In genomic region chr1:147496571-147496970, GRCh38 we compare ENCODE assay signal across 9 cellular contexts. TPM values are rescaled to one million over a fixed set of nuclear protein-coding genes. Genes with fewer than 3 reads are reported as not detected.
A peak's percentile ranks its signal among the peaks of the same experiment; 100 is the strongest.
DNase-seq lines count a peak whose midpoint lies in the region; ATAC-seq and TF ChIP-seq lines count a peak whose summit lies in the region.
"Had no signal": no experiment of that assay in that cellular context is flagged by ENCODE, and none has a peak within 500 bp of the region (broad histone marks: within the 10 kb centered on the region; RNA-seq: fewer than 3 reads in every experiment).

No MANE protein-coding gene starts in this region.

- no peaks in the 10 kb centered on the region for H3K36me3 Mint-ChIP-seq in naive thymus-derived CD4-positive, alpha-beta T cell
- no peaks in the 10 kb centered on the region for H3K36me3 Mint-ChIP-seq in activated T-helper 1 cell treated with anti-CD3 and anti-CD28 coated beads, Interleukin-12 subunit alpha, Interleukin-12 subunit beta, Interleukin-2, Interleukin-4 antibody, amounts not matched to agents 30 ng/mL and 10 ng/mL and 1 ng/mL, durations not matched to agents 14 hours and 24 hours and 36 hours (ENCODE audit: low read depth)

- no peak overlapping the region for H3K4me3 ChIP-seq in cardiac fibroblast (replicated peaks in 1 of 2; ENCODE audit: low read depth in 2 of 2, low read length in 2 of 2)
- no peak overlapping the region for H3K4me3 ChIP-seq in naive thymus-derived CD4-positive, alpha-beta T cell (ENCODE audit: low read length)
- H3K4me3 ChIP-seq: HAP-1 had no signal

- H3K27ac ChIP-seq in C4-2B = no peak overlapping the region
- no peak overlapping the region for H3K27ac ChIP-seq in naive thymus-derived CD4-positive, alpha-beta T cell (ENCODE audit: low read depth, low read length)

- POLR2A ChIA-PET in naive thymus-derived CD4-positive, alpha-beta T cell (lab: Charles Lee) = no interaction called here

- H3K36me3 ChIP-seq in naive thymus-derived CD4-positive, alpha-beta T cell (ENCODE audit: control insufficient read depth in 2 of 3, insufficient read depth in 3 of 3, low read length in 3 of 3) = no peaks in the 10 kb centered on the region
- H3K36me3 ChIP-seq: HAP-1 had no signal

- peak; percentile 66 for TF ChIP-seq CTCF in C4-2B (conservative IDR thresholded peaks at IDR 0.05)
- peak; percentile 61 for TF ChIP-seq CTCF in cardiac fibroblast (IDR thresholded peaks at IDR 0.05; ENCODE audit: low read depth, low read length)

- TF ChIP-seq EP300 in Ishikawa (IDR thresholded peaks at IDR 0.05; ENCODE audit: borderline replicate concordance) = no peak

- H3K4me3 Mint-ChIP-seq in naive thymus-derived CD4-positive, alpha-beta T cell = no peak overlapping the region
- H3K4me3 Mint-ChIP-seq in activated T-helper 1 cell treated with anti-CD3 and anti-CD28 coated beads, Interleukin-12 subunit alpha, Interleukin-12 subunit beta, Interleukin-2, Interleukin-4 antibody, amounts not matched to agents 30 ng/mL and 10 ng/mL and 1 ng/mL, durations not matched to agents 14 hours and 24 hours and 36 hours = no peak overlapping the region

- no peak overlapping the region for H3K27ac Mint-ChIP-seq in naive thymus-derived CD4-positive, alpha-beta T cell
- H3K27ac Mint-ChIP-seq in activated T-helper 1 cell treated with anti-CD3 and anti-CD28 coated beads, Interleukin-12 subunit alpha, Interleukin-12 subunit beta, Interleukin-2, Interleukin-4 antibody, amounts not matched to agents 30 ng/mL and 10 ng/mL and 1 ng/mL, durations not matched to agents 14 hours and 24 hours and 36 hours = no peak overlapping the region

- no peaks in the 10 kb centered on the region for H3K4me1 ChIP-seq in naive thymus-derived CD4-positive, alpha-beta T cell (ENCODE audit: control insufficient read depth in 2 of 2, insufficient read depth in 2 of 2, low read length in 2 of 2)

- no peaks in the 10 kb centered on the region for H3K27me3 ChIP-seq in naive thymus-derived CD4-positive, alpha-beta T cell (ENCODE audit: control insufficient read depth in 2 of 2, insufficient read depth in 2 of 2, low read length in 2 of 2)

- H3K27me3 Mint-ChIP-seq in naive thymus-derived CD4-positive, alpha-beta T cell = peaks cover 0 to 18% (median 8%) of the 10 kb centered on the region in 5 donors
- peaks cover 16% of the 10 kb centered on the region for H3K27me3 Mint-ChIP-seq in activated T-helper 1 cell treated with anti-CD3 and anti-CD28 coated beads, Interleukin-12 subunit alpha, Interleukin-12 subunit beta, Interleukin-2, Interleukin-4 antibody, amounts not matched to agents 30 ng/mL and 10 ng/mL and 1 ng/mL, durations not matched to agents 14 hours and 24 hours and 36 hours (ENCODE audit: insufficient read depth)

- CTCF ChIA-PET in naive thymus-derived CD4-positive, alpha-beta T cell (lab: Charles Lee) = interaction anchor here (0.8 to 2.4 kb wide), 9 partner anchors 12 to 394 kb away, joined by 3 to 6 read pairs (median 3); no protein-coding TSS in a partner anchor

- DNase-seq in cardiac fibroblast (ENCODE audit: low read depth in 2 of 2) = peak; percentile 55 to 69
- peak; percentile 28 for DNase-seq in mucosa of gallbladder (ENCODE audit: low spot score)
- no peak for DNase-seq in NCI-H526 treated with DMSO at 0.1 percent for 48 hours (lab: John Stamatoyannopoulos, UW)
- no peak for DNase-seq in naive thymus-derived CD4-positive, alpha-beta T cell
- DNase-seq in activated T-helper 1 cell treated with anti-CD3 and anti-CD28 coated beads, Interleukin-12 subunit alpha, Interleukin-12 subunit beta, Interleukin-2, Interleukin-4 antibody, amounts not matched to agents 30 ng/mL and 10 ng/mL and 1 ng/mL, durations not matched to agents 14 hours and 24 hours and 36 hours (ENCODE audit: low spot score) = no peak
- DNase-seq in pons (ENCODE audit: low spot score) = no peak

- peaks cover 0 to 7% (median 0%) of the 10 kb centered on the region in 7 donors for H3K4me1 Mint-ChIP-seq in naive thymus-derived CD4-positive, alpha-beta T cell
- peaks cover 7% of the 10 kb centered on the region for H3K4me1 Mint-ChIP-seq in activated T-helper 1 cell treated with anti-CD3 and anti-CD28 coated beads, Interleukin-12 subunit alpha, Interleukin-12 subunit beta, Interleukin-2, Interleukin-4 antibody, amounts not matched to agents 30 ng/mL and 10 ng/mL and 1 ng/mL, durations not matched to agents 14 hours and 24 hours and 36 hours (ENCODE audit: low read depth)

- no peak for ATAC-seq in naive thymus-derived CD4-positive, alpha-beta T cell

- H3K9me3 ChIP-seq in naive thymus-derived CD4-positive, alpha-beta T cell (ENCODE audit: control insufficient read depth in 2 of 3, low read length in 3 of 3) = no peaks in the 10 kb centered on the region
- H3K9me3 ChIP-seq: HAP-1 had no signal

- no peaks in the 10 kb centered on the region for H3K9me3 Mint-ChIP-seq in naive thymus-derived CD4-positive, alpha-beta T cell
- H3K9me3 Mint-ChIP-seq in activated T-helper 1 cell treated with anti-CD3 and anti-CD28 coated beads, Interleukin-12 subunit alpha, Interleukin-12 subunit beta, Interleukin-2, Interleukin-4 antibody, amounts not matched to agents 30 ng/mL and 10 ng/mL and 1 ng/mL, durations not matched to agents 14 hours and 24 hours and 36 hours = no peaks in the 10 kb centered on the region

- intact Hi-C loops in naive thymus-derived CD4-positive, alpha-beta T cell (cut with micrococcal nuclease) = loop anchor here in 1 of 2 donors (5.0 to 10.0 kb wide), 3 partner anchors 46 to 222 kb away; partner anchors contain the start of gene BCL9
- intact Hi-C loops in activated T-helper 1 cell treated with anti-CD3 and anti-CD28 coated beads, Interleukin-12 subunit alpha, Interleukin-12 subunit beta, Interleukin-2, Interleukin-4 antibody, amounts not matched to agents 30 ng/mL and 10 ng/mL and 1 ng/mL, durations not matched to agents 14 hours and 24 hours and 36 hours (cut with micrococcal nuclease) = loop anchor here (10.0 kb wide), 1 partner anchor 222 kb away; no protein-coding TSS in a partner anchor

- TF ChIP-seq RAD21 in Ishikawa (IDR thresholded peaks at IDR 0.05; ENCODE audit: low read depth) = no peak

TF ChIP-seq in Ishikawa, 13 proteins besides CTCF, POLR2A, EP300 and RAD21:
- TF ChIP-seq TCF12 (IDR thresholded peaks at IDR 0.05; ENCODE audit: low read depth) (no peak), NFIC (IDR thresholded peaks at IDR 0.05) (peak; percentile 71), YY1 (IDR thresholded peaks at IDR 0.05; ENCODE audit: low read depth) (no peak)

RNA-seq across cellular contexts. Expression of gene BCL9, which starts 44.7 kb away (rescaled TPM):
- total RNA-seq in mucosa of gallbladder = 23.6 TPM
- total RNA-seq in naive thymus-derived CD4-positive, alpha-beta T cell = 10 to 100 TPM; 13.8 to 21.2 (median 19.3) TPM
- polyA plus RNA-seq in naive thymus-derived CD4-positive, alpha-beta T cell = 1 to 10 TPM; 6.8 to 9.6 TPM
- 26.7 and 28.1 TPM in 2 replicates for total RNA-seq in activated T-helper 1 cell treated with anti-CD3 and anti-CD28 coated beads, Interleukin-12 subunit alpha, Interleukin-12 subunit beta, Interleukin-2, Interleukin-4 antibody, amounts not matched to agents 30 ng/mL and 10 ng/mL and 1 ng/mL, durations not matched to agents 14 hours and 24 hours and 36 hours

Comparison
In these comparisons a context has a peak if more than half of its experiments do, and no peak if none do; other contexts are left out.
1. DNase-seq: peak in cardiac fibroblast (2 of 2) and mucosa of gallbladder (single experiment); none in NCI-H526 treated with DMSO at 0.1 percent for 48 hours (single experiment), naive thymus-derived CD4-positive, alpha-beta T cell (0 of 9), activated T-helper 1 cell treated with anti-CD3 and anti-CD28 coated beads, Interleukin-12 subunit alpha, Interleukin-12 subunit beta, Interleukin-2, Interleukin-4 antibody, amounts not matched to agents 30 ng/mL and 10 ng/mL and 1 ng/mL, durations not matched to agents 14 hours and 24 hours and 36 hours (single experiment) and pons (single experiment).